ENCODE assay signal across 1 cellular context in genomic region chr15:78455749-78456148, GRCh38.
TF ChIP-seq lines count a peak whose summit lies in the region.

No MANE protein-coding gene starts in this region.

TF ChIP-seq in K562, 482 proteins besides CTCF, POLR2A, EP300 and RAD21:
- TF ChIP-seq TBL1XR1 (IDR thresholded peaks at IDR 0.05; ENCODE audit: low read length in 2 of 2) (no peak), POLR2H (tag; IDR thresholded peaks at IDR 0.05; ENCODE audit: low read depth) (no peak), RFX7 (CRISPR knock-in tag; IDR thresholded peaks at IDR 0.05) (no peak), ARID3B (CRISPR knock-in tag; IDR thresholded peaks at IDR 0.05; ENCODE audit: borderline replicate concordance) (no peak), AFF1 (IDR thresholded peaks at IDR 0.05; ENCODE audit: low read depth in 1 of 2, partially characterized antibody in 2 of 2) (no peak), ZNF324 (CRISPR knock-in tag; IDR thresholded peaks at IDR 0.05) (no peak), GABPA (tag; conservative IDR thresholded peaks at IDR 0.05; ENCODE audit: low read depth) (no peak), CBFA2T3 (IDR thresholded peaks at IDR 0.05) (peak; percentile 5; the same call in 1 of the 2 replicates), PKNOX1 (IDR thresholded peaks at IDR 0.05) (peak; percentile 65), RBM17 (IDR thresholded peaks at IDR 0.05; ENCODE audit: borderline replicate concordance, low read depth, low read length) (no peak), MEIS2 (IDR thresholded peaks at IDR 0.05; ENCODE audit: partially characterized antibody) (peak; percentile 80), SAFB (IDR thresholded peaks at IDR 0.05; ENCODE audit: borderline replicate concordance, low read depth, low read length) (no peak), CREM (IDR thresholded peaks at IDR 0.05; ENCODE audit: low read depth) (peak; percentile 29; the same call in 1 of the 2 replicates), ZNF408 (CRISPR knock-in tag; IDR thresholded peaks at IDR 0.05; ENCODE audit: low read depth) (no peak), ZFX (CRISPR knock-in tag; IDR thresholded peaks at IDR 0.05) (peak; percentile 54), PBX2 (CRISPR knock-in tag; IDR thresholded peaks at IDR 0.05; ENCODE audit: low read depth) (no peak), PBX2 (tag; conservative IDR thresholded peaks at IDR 0.05; ENCODE audit: low read depth) (peak; percentile 74), ZNF134 (CRISPR knock-in tag; conservative IDR thresholded peaks at IDR 0.05) (no peak), ZBTB34 (CRISPR knock-in tag; IDR thresholded peaks at IDR 0.05) (no peak), ZNF445 (CRISPR knock-in tag; IDR thresholded peaks at IDR 0.05; ENCODE audit: low read depth) (no peak)
